Comparison of ENCODE assay signal across 27 cellular contexts in the genomic region with DNA sequence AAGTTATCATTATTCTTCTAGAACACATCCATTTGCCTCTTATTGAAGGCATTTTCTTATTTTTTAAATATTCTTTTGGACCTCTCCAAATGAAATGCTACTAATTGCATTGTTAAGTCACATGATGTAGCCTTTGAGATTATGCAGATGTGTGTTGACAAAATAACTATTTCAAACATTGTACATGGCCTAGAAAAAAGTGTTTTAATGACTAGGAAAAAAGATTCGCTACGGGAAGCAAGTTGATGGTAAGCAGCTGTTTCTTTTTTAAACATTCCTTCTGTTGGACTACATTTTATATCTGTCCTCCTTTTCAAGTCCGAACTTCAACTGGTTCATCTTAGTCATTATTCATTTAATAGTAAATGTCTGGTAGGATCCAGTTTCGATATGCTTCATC. TPM values are rescaled to one million over a fixed set of nuclear protein-coding genes. Genes with fewer than 3 reads are reported as not detected.
A peak's percentile ranks its signal among the peaks of the same experiment; 100 is the strongest.
DNase-seq lines count a peak whose midpoint lies in the region; ATAC-seq, FAIRE-seq and TF ChIP-seq lines count a peak whose summit lies in the region.
"Had no signal": no experiment of that assay in that cellular context is flagged by ENCODE, and none has a peak within 500 bp of the region (broad histone marks: within the 10 kb centered on the region; RNA-seq: fewer than 3 reads in every experiment).

No MANE protein-coding gene starts in this region.

- TF ChIP-seq RAD21 in liver (IDR thresholded peaks at IDR 0.05) = peak in 1 of 2 donors; percentile 15
- TF ChIP-seq RAD21 in HepG2 (CRISPR knock-in tag; IDR thresholded peaks at IDR 0.05) = no peak

- FAIRE-seq in HepG2 (lab: Jason Lieb, UNC) = no peak
- FAIRE-seq: G401.6, H1 had no signal

- H3K27ac ChIP-seq in liver (ENCODE audit: low read depth in 1 of 2, low read length in 2 of 2) (no peak overlapping the region), HepG2 (ENCODE audit: extremely low read length, insufficient read depth, low read length) (no peak overlapping the region), sigmoid colon (peak overlapping the region in 3 of 4 donors; percentile 10 to 65 (median 29))
- H3K27ac ChIP-seq: 22Rv1, C4-2B, PC-9, SJCRH30 had no signal

- in situ Hi-C loops in HepG2 (cut with HindIII; ENCODE audit: extremely low pct_ligation_motif_present, low pct_unique_long_range_greater_than_20kb) = no loop called here

- 89% methylated on average over 4 of the region's 4 CpGs for WGBS in liver
- WGBS in HepG2 (ENCODE audit: low lambda C conversion rate) = under 1% methylated on average over 4 of the region's 4 CpGs
- 73 to 82% methylated on average over 4 of the region's 4 CpGs for WGBS in sigmoid colon, 2 donors

- H3K27me3 Mint-ChIP-seq in mesothelial cell of epicardium (ENCODE audit: low read depth) = no peaks in the 10 kb centered on the region
- H3K27me3 Mint-ChIP-seq in activated T-cell treated with anti-CD3 and anti-CD28 coated beads, Interleukin-2, amount 50 U/mL, for 72 hours (ENCODE audit: low read depth) = peaks cover 6% of the 10 kb centered on the region
- H3K27me3 Mint-ChIP-seq: B cell had no signal

- TF ChIP-seq POLR2A in HepG2 (IDR thresholded peaks at IDR 0.05; ENCODE audit: insufficient read depth in 1 of 2, low read depth in 2 of 2, low read length in 2 of 2) (no peak), sigmoid colon (IDR thresholded peaks at IDR 0.05) (no peak)

- H2AFZ ChIP-seq in HepG2 (ENCODE audit: low read length) = no peak overlapping the region
- H2AFZ ChIP-seq: PC-9 had no signal

- H3K4me1 ChIP-seq in liver (ENCODE audit: control insufficient read depth in 4 of 4, insufficient read depth in 4 of 4, low read length in 3 of 4) (no peaks in the 10 kb centered on the region), HepG2 (ENCODE audit: insufficient read depth, low read length) (no peaks in the 10 kb centered on the region), sigmoid colon (peaks cover 0 to 37% (median 18%) of the 10 kb centered on the region in 4 donors)
- H3K4me1 ChIP-seq: Caco-2, SJCRH30 had no signal

- peaks cover 25% of the 10 kb centered on the region for H3K4me1 Mint-ChIP-seq in mesothelial cell of epicardium
- H3K4me1 Mint-ChIP-seq in activated T-cell treated with anti-CD3 and anti-CD28 coated beads, Interleukin-2, amount 50 U/mL, for 72 hours (ENCODE audit: low read depth) = peaks cover 25% of the 10 kb centered on the region
- H3K4me1 Mint-ChIP-seq: B cell had no signal

- CTCF ChIA-PET in HepG2 (lab: Yijun Ruan, JAX; ENCODE audit: low intra/inter-chr PET ratio, low total read pairs) = no interaction called here

- ATAC-seq in HepG2 = no peak
- ATAC-seq in activated T-cell treated with anti-CD3 and anti-CD28 coated beads, Interleukin-2, amount 50 U/mL, for 72 hours (replicated peaks in 1 of 2) = no peak
- ATAC-seq: CD8-positive, alpha-beta T cell; HCT116; Right ventricle myocardium inferior had no signal

- H4K20me1 ChIP-seq in HepG2 (ENCODE audit: insufficient read depth, low read length) = no peaks in the 10 kb centered on the region

- H3K4me3 ChIP-seq in liver (ENCODE audit: low read depth in 1 of 3, low read length in 3 of 3) (no peak overlapping the region), HepG2 (replicated peaks in 1 of 3; ENCODE audit: insufficient read depth in 1 of 3, low read depth in 2 of 3, low read length in 3 of 3) (no peak overlapping the region), sigmoid colon (no peak overlapping the region)
- H3K4me3 ChIP-seq: MG63, PC-9, SJCRH30 had no signal

- POLR2A ChIA-PET in HepG2 (lab: Yijun Ruan, JAX) = no interaction called here

- H3K36me3 ChIP-seq in liver (ENCODE audit: control insufficient read depth in 4 of 4, insufficient read depth in 3 of 4, low read depth in 1 of 4, low read length in 3 of 4) = no peaks in the 10 kb centered on the region
- H3K36me3 ChIP-seq in HepG2 (replicated peaks in 1 of 2; ENCODE audit: control insufficient read depth in 1 of 2, insufficient read depth in 2 of 2, low read length in 2 of 2) = no peaks in the 10 kb centered on the region
- no peaks in the 10 kb centered on the region for H3K36me3 ChIP-seq in sigmoid colon
- H3K36me3 ChIP-seq: MG63, SJCRH30 had no signal

- DNase-seq in HepG2 (ENCODE audit: low spot score) (no peak), mesothelial cell of epicardium (ENCODE audit: low spot score in 2 of 2, unreplicated experiment in 2 of 2) (no peak), sigmoid colon (no peak), islet precursor cell (no peak), NCI-H187 (lab: John Stamatoyannopoulos, UW) (no peak)
- no peak for DNase-seq in activated T-cell treated with anti-CD3 and anti-CD28 coated beads, Interleukin-2, amount 50 U/mL, for 72 hours
- DNase-seq in stimulated activated CD4-positive, alpha-beta T cell treated with anti-CD3 and anti-CD28 coated beads, Interleukin-2, amount 100 ng/mL, for 24 hours = no peak
- DNase-seq: Caco-2; CD8-positive, alpha-beta T cell; KBM-7; MG63; NCI-H1105 treated with DMSO at 0.1 percent for 48 hours; NCI-H146; NCI-H2029; NCI-H2227 treated with DMSO at 0.1 percent for 48 hours; NCI-H526 treated with DMSO at 0.1 percent for 48 hours; PC-9; SJCRH30 had no signal

- TF ChIP-seq EP300 in HepG2 (IDR thresholded peaks at IDR 0.05; ENCODE audit: low read depth in 2 of 2, low read length in 2 of 2) = no peak
- no peak for TF ChIP-seq EP300 in HepG2 (CRISPR knock-in tag; IDR thresholded peaks at IDR 0.05; ENCODE audit: borderline replicate concordance)
- TF ChIP-seq EP300 in sigmoid colon (IDR thresholded peaks at IDR 0.05) = no peak

- H3K4me3 Mint-ChIP-seq in mesothelial cell of epicardium = no peak overlapping the region
- H3K4me3 Mint-ChIP-seq in activated T-cell treated with anti-CD3 and anti-CD28 coated beads, Interleukin-2, amount 50 U/mL, for 72 hours = no peak overlapping the region
- H3K4me3 Mint-ChIP-seq: B cell; CD8-positive, alpha-beta T cell had no signal

- H3K79me2 ChIP-seq in HepG2 (ENCODE audit: insufficient read depth, low read length) = no peaks in the 10 kb centered on the region

- H3K36me3 Mint-ChIP-seq in mesothelial cell of epicardium = no peaks in the 10 kb centered on the region
- H3K36me3 Mint-ChIP-seq in activated T-cell treated with anti-CD3 and anti-CD28 coated beads, Interleukin-2, amount 50 U/mL, for 72 hours (ENCODE audit: insufficient read depth in 2 of 2) = no peaks in the 10 kb centered on the region
- H3K36me3 Mint-ChIP-seq: CD8-positive, alpha-beta T cell had no signal

- intact Hi-C loops in HepG2 (cut with micrococcal nuclease; ENCODE audit: unreplicated experiment) = no loop called here
- intact Hi-C loops in sigmoid colon (cut with DNase I) = no loop called here

- H3K4me2 ChIP-seq in HepG2 (ENCODE audit: low read depth, low read length) = no peak overlapping the region
- H3K4me2 ChIP-seq: PC-9 had no signal

- BruUV-seq in HepG2 (replicated peaks; lab: Mats Ljungman, UMichigan) = no TSS peak

- no peaks in the 10 kb centered on the region for H3K9me3 ChIP-seq in liver (ENCODE audit: control insufficient read depth in 4 of 4, low read length in 3 of 4)
- H3K9me3 ChIP-seq in HepG2 (ENCODE audit: low read length) = no peaks in the 10 kb centered on the region
- no peaks in the 10 kb centered on the region for H3K9me3 ChIP-seq in sigmoid colon
- H3K9me3 ChIP-seq: Caco-2, MG63, SJCRH30 had no signal

- peaks cover 7% of the 10 kb centered on the region for H3K9me3 Mint-ChIP-seq in mesothelial cell of epicardium
- no peaks in the 10 kb centered on the region for H3K9me3 Mint-ChIP-seq in activated T-cell treated with anti-CD3 and anti-CD28 coated beads, Interleukin-2, amount 50 U/mL, for 72 hours
- H3K9me3 Mint-ChIP-seq: CD8-positive, alpha-beta T cell had no signal

- peak overlapping the region; percentile 33 for H3K27ac Mint-ChIP-seq in mesothelial cell of epicardium
- no peak overlapping the region for H3K27ac Mint-ChIP-seq in activated T-cell treated with anti-CD3 and anti-CD28 coated beads, Interleukin-2, amount 50 U/mL, for 72 hours
- H3K27ac Mint-ChIP-seq: B cell; CD8-positive, alpha-beta T cell had no signal

- H3K9ac ChIP-seq in liver (ENCODE audit: low read depth in 1 of 2, low read length in 2 of 2) (no peak overlapping the region), HepG2 (ENCODE audit: insufficient read depth, low read depth, low read length) (no peak overlapping the region)

- TF ChIP-seq CTCF in liver (IDR thresholded peaks at IDR 0.05; ENCODE audit: low read depth, low read length, missing input control) = no peak
- no peak for TF ChIP-seq CTCF in HepG2 (CRISPR knock-in tag; IDR thresholded peaks at IDR 0.05)
- no peak for TF ChIP-seq CTCF in mesothelial cell of epicardium (IDR thresholded peaks at IDR 0.05; ENCODE audit: unreplicated experiment)
- no peak for TF ChIP-seq CTCF in sigmoid colon (IDR thresholded peaks at IDR 0.05)

- H3K27me3 ChIP-seq in liver (ENCODE audit: control insufficient read depth in 4 of 4, insufficient read depth in 4 of 4, low read length in 3 of 4) (no peaks in the 10 kb centered on the region), HepG2 (ENCODE audit: control insufficient read depth in 1 of 2, insufficient read depth in 2 of 2, low read length in 2 of 2) (no peaks in the 10 kb centered on the region), sigmoid colon (no peaks in the 10 kb centered on the region)
- H3K27me3 ChIP-seq: MG63, SJCRH30 had no signal

RNA-seq across cellular contexts. Expression of a gene that starts 34.3 kb away (rescaled TPM):
- total RNA-seq in liver = 10 to 100 TPM in 1 of 2 donors, 1 to 10 TPM in 1; 9.7 to 13.5 TPM
- 1 to 10 TPM; 2.8 to 5.6 TPM for polyA plus RNA-seq in liver
- total RNA-seq in HepG2 (2016; rRNA removed; fragmentation: Illumina TruSeq; extraction: Trizol) = not detected in 2 replicates
- not detected in 2 replicates for total RNA-seq in HepG2 (2016; cell fraction: cytosol; rRNA removed; fragmentation: Illumina TruSeq; extraction: Trizol; ENCODE audit: low read depth)
- total RNA-seq in HepG2 (2016; cell fraction: insoluble cytoplasmic fraction; rRNA removed; fragmentation: Illumina TruSeq; extraction: Trizol) = not detected in 2 replicates
- total RNA-seq in HepG2 (2016; cell fraction: membrane; rRNA removed; fragmentation: Illumina TruSeq; extraction: Trizol) = not detected in 2 replicates
- not detected in 2 replicates for total RNA-seq in HepG2 (2016; cell fraction: nucleus; rRNA removed; fragmentation: Illumina TruSeq; extraction: Trizol)
- polyA plus RNA-seq in HepG2 (2011; rRNA removed) = not detected in 2 replicates
- not detected in 2 replicates for polyA plus RNA-seq in HepG2 (2011; cell fraction: cytosol; rRNA removed)
- polyA plus RNA-seq in HepG2 (2011; cell fraction: nucleus; rRNA removed) = 0.07 TPM in 1 of 2 replicates, not detected in the other
- not detected in 2 replicates for polyA plus RNA-seq in HepG2 (2012)
- polyA plus RNA-seq in HepG2 (2016; cell fraction: cytosol; fragmentation: Illumina TruSeq; extraction: Trizol; ENCODE audit: low read depth) = not detected in 2 replicates
- not detected in 2 replicates for polyA plus RNA-seq in HepG2 (2016; cell fraction: insoluble cytoplasmic fraction; fragmentation: Illumina TruSeq; extraction: Trizol; ENCODE audit: low read depth)
- polyA plus RNA-seq in HepG2 (2016; cell fraction: membrane; fragmentation: Illumina TruSeq; extraction: Trizol; ENCODE audit: low read depth) = not detected in 2 replicates
- polyA plus RNA-seq in HepG2 (2016; cell fraction: nucleus; fragmentation: Illumina TruSeq; extraction: Trizol; ENCODE audit: insufficient read depth, low read depth) = not detected in 2 replicates
- 0.14 TPM in 1 of 2 replicates, not detected in the other for polyA minus RNA-seq in HepG2 (2011; rRNA and poly(A)+ RNA removed; ENCODE audit: low replicate concordance)
- polyA minus RNA-seq in HepG2 (2011; cell fraction: cytosol; rRNA and poly(A)+ RNA removed) = not detected in 2 replicates
- not detected in 2 replicates for polyA minus RNA-seq in HepG2 (2011; cell fraction: nucleus; rRNA and poly(A)+ RNA removed)
- total RNA-seq in mesothelial cell of epicardium = 49.1 to 52.3 TPM (median 52.2 TPM) in 3 replicates
- total RNA-seq in sigmoid colon = 100 to 1,000 TPM in 3 of 4 donors, 10 to 100 TPM in 1; 87.5 to 254 (median 177) TPM
- polyA plus RNA-seq in sigmoid colon = 1 to 10 TPM; 1.2 to 10.0 (median 3.6) TPM
- under 1 TPM; 0.28 to 0.29 TPM for total RNA-seq in activated T-cell treated with anti-CD3 and anti-CD28 coated beads, Interleukin-2, amount 50 U/mL, for 72 hours
- total RNA-seq: Caco-2; CD8-positive, alpha-beta T cell; H1; RPMI7951 had no signal
- polyA plus RNA-seq: H1 had no signal

Comparison
In these comparisons a context has a peak if more than half of its experiments do, and no peak if none do; other contexts are left out.
1. RNA of a gene that starts 34.3 kb away (total RNA-seq): 87.5 to 254 TPM in sigmoid colon, 49.1 to 52.3 TPM in mesothelial cell of epicardium and 9.7 to 13.5 TPM in liver; 0.28 to 0.29 TPM in activated T-cell treated with anti-CD3 and anti-CD28 coated beads, Interleukin-2, amount 50 U/mL, for 72 hours and not detected in HepG2; every median in the first group is over 4 times any median in the second.
2. H3K27ac ChIP-seq: peak in sigmoid colon (3 of 4); none in liver (0 of 2) and HepG2 (single experiment).